ENCODE assay signal across 12 cellular contexts in genomic region chr18:9619545-9619944, GRCh38. TPM values are rescaled to one million over a fixed set of nuclear protein-coding genes. Genes with fewer than 3 reads are reported as not detected.
DNase-seq lines count a peak whose midpoint lies in the region; ATAC-seq and TF ChIP-seq lines count a peak whose summit lies in the region.
"Had no signal": no experiment of that assay in that cellular context is flagged by ENCODE, and none has a peak within 500 bp of the region (broad histone marks: within the 10 kb centered on the region; RNA-seq: fewer than 3 reads in every experiment).

No MANE protein-coding gene starts in this region.

- peak; percentile 81 for DNase-seq in H4 (ENCODE audit: low spot score)
- peak; percentile 68 for DNase-seq in OCI-M1 (lab: John Stamatoyannopoulos, UW)
- DNase-seq in choroid plexus epithelial cell (ENCODE audit: low read depth): peak; percentile 75
- peak; percentile 60 for DNase-seq in non-pigmented ciliary epithelial cell (ENCODE audit: low read depth)
- no peak for DNase-seq in naive thymus-derived CD8-positive, alpha-beta T cell
- DNase-seq: activated CD4-positive, CD25-positive, alpha-beta regulatory T cell; head of caudate nucleus; KBM-7; naive B cell; stimulated activated CD4-positive, alpha-beta T cell treated with anti-CD3 and anti-CD28 coated beads, Interleukin-15, amount 100 ng/mL, for 24 hours had no signal

- no peaks in the 10 kb centered on the region for H3K9me3 Mint-ChIP-seq in naive thymus-derived CD8-positive, alpha-beta T cell
- H3K9me3 Mint-ChIP-seq: naive B cell had no signal

- TF ChIP-seq CTCF in choroid plexus epithelial cell (conservative IDR thresholded peaks at IDR 0.05; ENCODE audit: low read depth, low read length): no peak

- H3K27me3 Mint-ChIP-seq in naive thymus-derived CD8-positive, alpha-beta T cell: no peaks in the 10 kb centered on the region
- H3K27me3 Mint-ChIP-seq: naive B cell had no signal

- H3K27ac Mint-ChIP-seq in naive thymus-derived CD8-positive, alpha-beta T cell: no peak overlapping the region

- H3K4me3 ChIP-seq in choroid plexus epithelial cell (ENCODE audit: low read depth, low read length): no peak overlapping the region

- ATAC-seq in HG02588 (IDR thresholded peaks at IDR 0.05; ENCODE audit: unreplicated experiment) (no peak), HG03432 (IDR thresholded peaks at IDR 0.05; ENCODE audit: unreplicated experiment) (no peak)
- ATAC-seq in naive thymus-derived CD8-positive, alpha-beta T cell: no peak

- H3K4me1 Mint-ChIP-seq in naive thymus-derived CD8-positive, alpha-beta T cell: peaks cover 2 to 14% (median 9%) of the 10 kb centered on the region in 4 donors

- H3K4me3 Mint-ChIP-seq in naive thymus-derived CD8-positive, alpha-beta T cell: no peak overlapping the region
- H3K4me3 Mint-ChIP-seq: naive B cell had no signal

- H3K36me3 Mint-ChIP-seq in naive thymus-derived CD8-positive, alpha-beta T cell: no peaks in the 10 kb centered on the region
- H3K36me3 Mint-ChIP-seq: naive B cell had no signal

- POLR2A ChIA-PET in naive thymus-derived CD8-positive, alpha-beta T cell (lab: Charles Lee): no interaction called here

RNA-seq across cellular contexts. Expression of gene PPP4R1, which starts 5.2 kb away (rescaled TPM):
- 56.3 and 70.2 TPM in 2 replicates for total RNA-seq in H4 (2014; rRNA removed; shearing (Covaris generic))
- 10 to 100 TPM; 33.4 to 34.4 TPM for total RNA-seq in naive thymus-derived CD8-positive, alpha-beta T cell
- polyA plus RNA-seq in naive thymus-derived CD8-positive, alpha-beta T cell: 1 to 10 TPM; 3.8 to 6.5 (median 6.4) TPM

Comparison
In these comparisons a context has a peak if more than half of its experiments do, and no peak if none do; other contexts are left out.
1. DNase-seq: peak in H4 (single experiment), OCI-M1 (single experiment), choroid plexus epithelial cell (single experiment) and non-pigmented ciliary epithelial cell (single experiment); none in naive thymus-derived CD8-positive, alpha-beta T cell (0 of 10).